Comparison of ENCODE assay signal across 22 cellular contexts in genomic region chr11:126797801-126798200, GRCh38.
"Had no signal": no experiment of that assay in that cellular context is flagged by ENCODE, and none has a peak within 500 bp of the region (broad histone marks: within the 10 kb centered on the region; RNA-seq: fewer than 3 reads in every experiment).

No MANE protein-coding gene starts in this region.

- DNase-seq: islet precursor cell; left ventricle myocardium inferior; mesendoderm; naive B cell; natural killer cell; nephron progenitor cell; pancreas; posterior cingulate gyrus; retina; right cardiac atrium; stimulated activated CD4-positive, alpha-beta T cell treated with anti-CD3 and anti-CD28 coated beads, Interleukin-12 subunit alpha, Interleukin-12 subunit beta, amount 100 ng/mL, for 4 hours; stimulated activated CD4-positive, alpha-beta T cell treated with anti-CD3 and anti-CD28 coated beads, Interleukin-15, amount 100 ng/mL, for 24 hours; stimulated activated CD4-positive, alpha-beta T cell treated with anti-CD3 and anti-CD28 coated beads, Interleukin-2, amount 100 ng/mL, for 24 hours; stimulated activated CD4-positive, alpha-beta T cell treated with anti-CD3 and anti-CD28 coated beads, Interleukin-4, amount 100 ng/mL, for 1 hour; stimulated activated naive B cell treated with anti-CD40 and anti-IgM and Interleukin-4, amounts not matched to agents 10 μg/mL and 1 μg/mL and 100 μg/mL, for 72 hours; stimulated activated naive CD8-positive, alpha-beta T cell treated with anti-CD3 and anti-CD28 coated beads, Interleukin-15, Interleukin-2, amounts not matched to agents 100 U/mL and 50 U/mL, for 24 hours; stomach; testis; thyroid gland; transverse colon; upper lobe of left lung had no signal

- ATAC-seq: natural killer cell; pancreas; right cardiac atrium; sciatic nerve; stimulated activated naive B cell treated with anti-CD40 and anti-IgM and Interleukin-4, amounts not matched to agents 10 μg/mL and 1 μg/mL and 100 μg/mL, for 72 hours; stimulated activated naive CD8-positive, alpha-beta T cell treated with anti-CD3 and anti-CD28 coated beads, Interleukin-15, Interleukin-2, amounts not matched to agents 100 U/mL and 50 U/mL, for 24 hours had no signal
